1 cellular context compared by ENCODE assay signal in the genomic region with DNA sequence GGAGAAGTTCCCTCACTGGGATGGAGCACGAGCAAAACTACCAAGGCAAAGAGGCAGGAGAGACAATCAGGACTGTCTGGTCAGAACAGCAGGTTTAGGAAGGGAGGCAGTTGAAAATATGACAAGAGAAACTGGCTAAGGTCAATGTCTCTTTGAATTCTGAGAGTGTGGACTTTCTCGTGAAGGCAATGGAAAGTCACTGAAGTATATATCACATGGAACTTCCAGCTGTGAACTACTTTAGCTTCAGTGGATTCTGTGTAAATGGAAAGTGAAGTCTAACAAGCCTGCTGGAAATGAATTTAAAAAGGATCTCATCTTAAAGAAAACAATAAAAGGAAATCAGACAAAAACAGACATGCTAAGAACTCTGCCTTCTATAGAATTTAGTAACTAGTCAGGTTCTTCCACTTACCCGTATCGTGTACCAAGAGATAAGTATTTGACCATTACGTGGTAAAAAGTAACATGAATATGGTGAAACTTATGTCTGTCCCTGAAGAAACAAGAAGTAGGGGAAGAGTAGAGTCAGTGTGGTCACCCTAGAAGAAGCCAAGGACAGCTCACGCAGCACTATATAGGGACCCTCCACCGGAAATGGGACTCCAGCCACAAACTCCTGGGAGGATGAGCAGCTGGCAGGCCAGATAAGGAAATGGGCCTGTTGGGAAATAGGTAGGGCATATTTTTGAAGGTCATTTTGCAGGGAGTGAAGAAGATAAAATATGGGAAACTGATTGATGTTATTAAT.
TF ChIP-seq lines count a peak whose summit lies in the region.

No MANE protein-coding gene starts in this region.

TF ChIP-seq in K562, 482 proteins besides CTCF, POLR2A, EP300 and RAD21 (continued from another document):
- TF ChIP-seq, protein P1, sequence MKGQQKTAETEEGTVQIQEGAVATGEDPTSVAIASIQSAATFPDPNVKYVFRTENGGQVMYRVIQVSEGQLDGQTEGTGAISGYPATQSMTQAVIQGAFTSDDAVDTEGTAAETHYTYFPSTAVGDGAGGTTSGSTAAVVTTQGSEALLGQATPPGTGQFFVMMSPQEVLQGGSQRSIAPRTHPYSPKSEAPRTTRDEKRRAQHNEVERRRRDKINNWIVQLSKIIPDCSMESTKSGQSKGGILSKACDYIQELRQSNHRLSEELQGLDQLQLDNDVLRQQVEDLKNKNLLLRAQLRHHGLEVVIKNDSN (CRISPR knock-in tag; IDR thresholded peaks at IDR 0.05) = no peak
- no peak for TF ChIP-seq ZEB2 (IDR thresholded peaks at IDR 0.05)
- TF ChIP-seq, protein P2, sequence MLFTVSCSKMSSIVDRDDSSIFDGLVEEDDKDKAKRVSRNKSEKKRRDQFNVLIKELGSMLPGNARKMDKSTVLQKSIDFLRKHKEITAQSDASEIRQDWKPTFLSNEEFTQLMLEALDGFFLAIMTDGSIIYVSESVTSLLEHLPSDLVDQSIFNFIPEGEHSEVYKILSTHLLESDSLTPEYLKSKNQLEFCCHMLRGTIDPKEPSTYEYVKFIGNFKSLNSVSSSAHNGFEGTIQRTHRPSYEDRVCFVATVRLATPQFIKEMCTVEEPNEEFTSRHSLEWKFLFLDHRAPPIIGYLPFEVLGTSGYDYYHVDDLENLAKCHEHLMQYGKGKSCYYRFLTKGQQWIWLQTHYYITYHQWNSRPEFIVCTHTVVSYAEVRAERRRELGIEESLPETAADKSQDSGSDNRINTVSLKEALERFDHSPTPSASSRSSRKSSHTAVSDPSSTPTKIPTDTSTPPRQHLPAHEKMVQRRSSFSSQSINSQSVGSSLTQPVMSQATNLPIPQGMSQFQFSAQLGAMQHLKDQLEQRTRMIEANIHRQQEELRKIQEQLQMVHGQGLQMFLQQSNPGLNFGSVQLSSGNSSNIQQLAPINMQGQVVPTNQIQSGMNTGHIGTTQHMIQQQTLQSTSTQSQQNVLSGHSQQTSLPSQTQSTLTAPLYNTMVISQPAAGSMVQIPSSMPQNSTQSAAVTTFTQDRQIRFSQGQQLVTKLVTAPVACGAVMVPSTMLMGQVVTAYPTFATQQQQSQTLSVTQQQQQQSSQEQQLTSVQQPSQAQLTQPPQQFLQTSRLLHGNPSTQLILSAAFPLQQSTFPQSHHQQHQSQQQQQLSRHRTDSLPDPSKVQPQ (CRISPR knock-in tag; IDR thresholded peaks at IDR 0.05; ENCODE audit: borderline replicate concordance) = no peak
- TF ChIP-seq HEY1 (CRISPR knock-in tag; IDR thresholded peaks at IDR 0.05; ENCODE audit: borderline replicate concordance) = peak; percentile 65; the same call in 1 of the 2 replicates
- TF ChIP-seq POLR2H (tag; IDR thresholded peaks at IDR 0.05; ENCODE audit: low read depth) = peak; percentile 87
- TF ChIP-seq FUS (optimal IDR thresholded peaks at IDR 0.05; ENCODE audit: low read depth, low read length) = no peak
- TF ChIP-seq, protein P3, sequence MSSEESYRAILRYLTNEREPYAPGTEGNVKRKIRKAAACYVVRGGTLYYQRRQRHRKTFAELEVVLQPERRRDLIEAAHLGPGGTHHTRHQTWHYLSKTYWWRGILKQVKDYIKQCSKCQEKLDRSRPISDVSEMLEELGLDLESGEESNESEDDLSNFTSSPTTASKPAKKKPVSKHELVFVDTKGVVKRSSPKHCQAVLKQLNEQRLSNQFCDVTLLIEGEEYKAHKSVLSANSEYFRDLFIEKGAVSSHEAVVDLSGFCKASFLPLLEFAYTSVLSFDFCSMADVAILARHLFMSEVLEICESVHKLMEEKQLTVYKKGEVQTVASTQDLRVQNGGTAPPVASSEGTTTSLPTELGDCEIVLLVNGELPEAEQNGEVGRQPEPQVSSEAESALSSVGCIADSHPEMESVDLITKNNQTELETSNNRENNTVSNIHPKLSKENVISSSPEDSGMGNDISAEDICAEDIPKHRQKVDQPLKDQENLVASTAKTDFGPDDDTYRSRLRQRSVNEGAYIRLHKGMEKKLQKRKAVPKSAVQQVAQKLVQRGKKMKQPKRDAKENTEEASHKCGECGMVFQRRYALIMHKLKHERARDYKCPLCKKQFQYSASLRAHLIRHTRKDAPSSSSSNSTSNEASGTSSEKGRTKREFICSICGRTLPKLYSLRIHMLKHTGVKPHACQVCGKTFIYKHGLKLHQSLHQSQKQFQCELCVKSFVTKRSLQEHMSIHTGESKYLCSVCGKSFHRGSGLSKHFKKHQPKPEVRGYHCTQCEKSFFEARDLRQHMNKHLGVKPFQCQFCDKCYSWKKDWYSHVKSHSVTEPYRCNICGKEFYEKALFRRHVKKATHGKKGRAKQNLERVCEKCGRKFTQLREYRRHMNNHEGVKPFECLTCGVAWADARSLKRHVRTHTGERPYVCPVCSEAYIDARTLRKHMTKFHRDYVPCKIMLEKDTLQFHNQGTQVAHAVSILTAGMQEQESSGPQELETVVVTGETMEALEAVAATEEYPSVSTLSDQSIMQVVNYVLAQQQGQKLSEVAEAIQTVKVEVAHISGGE (CRISPR knock-in tag; IDR thresholded peaks at IDR 0.05) = peak in 1 of 3 experiments; percentile 55; a peak in 2 of 6 replicates
- TF ChIP-seq MYNN (IDR thresholded peaks at IDR 0.05) = no peak
- no peak for TF ChIP-seq MYNN (CRISPR knock-in tag; IDR thresholded peaks at IDR 0.05)
- no peak for TF ChIP-seq ZNF707 (CRISPR knock-in tag; conservative IDR thresholded peaks at IDR 0.05)
- TF ChIP-seq EP400 (IDR thresholded peaks at IDR 0.05) = 0 out of 2 replicates have a peak, but pooled peaks have one; percentile 13
- TF ChIP-seq, protein P4, sequence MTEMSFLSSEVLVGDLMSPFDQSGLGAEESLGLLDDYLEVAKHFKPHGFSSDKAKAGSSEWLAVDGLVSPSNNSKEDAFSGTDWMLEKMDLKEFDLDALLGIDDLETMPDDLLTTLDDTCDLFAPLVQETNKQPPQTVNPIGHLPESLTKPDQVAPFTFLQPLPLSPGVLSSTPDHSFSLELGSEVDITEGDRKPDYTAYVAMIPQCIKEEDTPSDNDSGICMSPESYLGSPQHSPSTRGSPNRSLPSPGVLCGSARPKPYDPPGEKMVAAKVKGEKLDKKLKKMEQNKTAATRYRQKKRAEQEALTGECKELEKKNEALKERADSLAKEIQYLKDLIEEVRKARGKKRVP (CRISPR knock-in tag; IDR thresholded peaks at IDR 0.05) = peak; percentile 63
- TF ChIP-seq NFXL1 (CRISPR knock-in tag; IDR thresholded peaks at IDR 0.05) = peak; percentile 38; the same call in 1 of the 2 replicates
- 0 out of 4 replicates have a peak, but pooled peaks of 1 of the 2 experiments have one; percentile 47 for TF ChIP-seq ARNT (IDR thresholded peaks at IDR 0.05)
- TF ChIP-seq ZNF311 (CRISPR knock-in tag; IDR thresholded peaks at IDR 0.05) = peak; percentile 86
- TF ChIP-seq SP2 (IDR thresholded peaks at IDR 0.05; ENCODE audit: extremely low read depth, low read depth, low read length, poor library complexity, severe bottlenecking) = no peak
- 0 out of 2 replicates have a peak, but pooled peaks have one; percentile 34 for TF ChIP-seq MBD2 (IDR thresholded peaks at IDR 0.05; ENCODE audit: borderline replicate concordance, low read depth)
- 0 out of 2 replicates have a peak, but pooled peaks have one; percentile 8 for TF ChIP-seq CEBPG (CRISPR knock-in tag; IDR thresholded peaks at IDR 0.05)
- peak; percentile 91 to 94 for TF ChIP-seq CEBPG (tag; conservative IDR thresholded peaks at IDR 0.05 in 1 of 2, IDR thresholded peaks at IDR 0.05 in 1 of 2)
- no peak for TF ChIP-seq ZNF253 (CRISPR knock-in tag; conservative IDR thresholded peaks at IDR 0.05)
- peak; percentile 97 for TF ChIP-seq ETV1 (tag; conservative IDR thresholded peaks at IDR 0.05; ENCODE audit: low read depth)
- peak; percentile 92 for TF ChIP-seq DPF2 (IDR thresholded peaks at IDR 0.05)
- TF ChIP-seq, protein P5, sequence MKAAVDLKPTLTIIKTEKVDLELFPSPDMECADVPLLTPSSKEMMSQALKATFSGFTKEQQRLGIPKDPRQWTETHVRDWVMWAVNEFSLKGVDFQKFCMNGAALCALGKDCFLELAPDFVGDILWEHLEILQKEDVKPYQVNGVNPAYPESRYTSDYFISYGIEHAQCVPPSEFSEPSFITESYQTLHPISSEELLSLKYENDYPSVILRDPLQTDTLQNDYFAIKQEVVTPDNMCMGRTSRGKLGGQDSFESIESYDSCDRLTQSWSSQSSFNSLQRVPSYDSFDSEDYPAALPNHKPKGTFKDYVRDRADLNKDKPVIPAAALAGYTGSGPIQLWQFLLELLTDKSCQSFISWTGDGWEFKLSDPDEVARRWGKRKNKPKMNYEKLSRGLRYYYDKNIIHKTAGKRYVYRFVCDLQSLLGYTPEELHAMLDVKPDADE (conservative IDR thresholded peaks at IDR 0.05; ENCODE audit: control insufficient read depth, low read depth, low read length) = 0 out of 2 replicates have a peak, but pooled peaks have one; percentile 49
- TF ChIP-seq ZNF41 (CRISPR knock-in tag; conservative IDR thresholded peaks at IDR 0.05) = peak; percentile 74; the same call in 1 of the 2 replicates
- peak; percentile 66; the same call in 1 of the 2 replicates for TF ChIP-seq ZNF165 (CRISPR knock-in tag; IDR thresholded peaks at IDR 0.05; ENCODE audit: borderline replicate concordance)
- TF ChIP-seq SMAD3 (CRISPR knock-in tag; conservative IDR thresholded peaks at IDR 0.05) = peak; percentile 91
- TF ChIP-seq NFIC (IDR thresholded peaks at IDR 0.05) = peak; percentile 68
- TF ChIP-seq TCFL5 (CRISPR knock-in tag; conservative IDR thresholded peaks at IDR 0.05) = peak; percentile 82
- TF ChIP-seq, protein P6, sequence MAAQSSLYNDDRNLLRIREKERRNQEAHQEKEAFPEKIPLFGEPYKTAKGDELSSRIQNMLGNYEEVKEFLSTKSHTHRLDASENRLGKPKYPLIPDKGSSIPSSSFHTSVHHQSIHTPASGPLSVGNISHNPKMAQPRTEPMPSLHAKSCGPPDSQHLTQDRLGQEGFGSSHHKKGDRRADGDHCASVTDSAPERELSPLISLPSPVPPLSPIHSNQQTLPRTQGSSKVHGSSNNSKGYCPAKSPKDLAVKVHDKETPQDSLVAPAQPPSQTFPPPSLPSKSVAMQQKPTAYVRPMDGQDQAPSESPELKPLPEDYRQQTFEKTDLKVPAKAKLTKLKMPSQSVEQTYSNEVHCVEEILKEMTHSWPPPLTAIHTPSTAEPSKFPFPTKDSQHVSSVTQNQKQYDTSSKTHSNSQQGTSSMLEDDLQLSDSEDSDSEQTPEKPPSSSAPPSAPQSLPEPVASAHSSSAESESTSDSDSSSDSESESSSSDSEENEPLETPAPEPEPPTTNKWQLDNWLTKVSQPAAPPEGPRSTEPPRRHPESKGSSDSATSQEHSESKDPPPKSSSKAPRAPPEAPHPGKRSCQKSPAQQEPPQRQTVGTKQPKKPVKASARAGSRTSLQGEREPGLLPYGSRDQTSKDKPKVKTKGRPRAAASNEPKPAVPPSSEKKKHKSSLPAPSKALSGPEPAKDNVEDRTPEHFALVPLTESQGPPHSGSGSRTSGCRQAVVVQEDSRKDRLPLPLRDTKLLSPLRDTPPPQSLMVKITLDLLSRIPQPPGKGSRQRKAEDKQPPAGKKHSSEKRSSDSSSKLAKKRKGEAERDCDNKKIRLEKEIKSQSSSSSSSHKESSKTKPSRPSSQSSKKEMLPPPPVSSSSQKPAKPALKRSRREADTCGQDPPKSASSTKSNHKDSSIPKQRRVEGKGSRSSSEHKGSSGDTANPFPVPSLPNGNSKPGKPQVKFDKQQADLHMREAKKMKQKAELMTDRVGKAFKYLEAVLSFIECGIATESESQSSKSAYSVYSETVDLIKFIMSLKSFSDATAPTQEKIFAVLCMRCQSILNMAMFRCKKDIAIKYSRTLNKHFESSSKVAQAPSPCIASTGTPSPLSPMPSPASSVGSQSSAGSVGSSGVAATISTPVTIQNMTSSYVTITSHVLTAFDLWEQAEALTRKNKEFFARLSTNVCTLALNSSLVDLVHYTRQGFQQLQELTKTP (IDR thresholded peaks at IDR 0.05; ENCODE audit: low read depth in 1 of 2, partially characterized antibody in 2 of 2) = peak in 1 of 2 experiments; percentile 30
- TF ChIP-seq, protein P7, sequence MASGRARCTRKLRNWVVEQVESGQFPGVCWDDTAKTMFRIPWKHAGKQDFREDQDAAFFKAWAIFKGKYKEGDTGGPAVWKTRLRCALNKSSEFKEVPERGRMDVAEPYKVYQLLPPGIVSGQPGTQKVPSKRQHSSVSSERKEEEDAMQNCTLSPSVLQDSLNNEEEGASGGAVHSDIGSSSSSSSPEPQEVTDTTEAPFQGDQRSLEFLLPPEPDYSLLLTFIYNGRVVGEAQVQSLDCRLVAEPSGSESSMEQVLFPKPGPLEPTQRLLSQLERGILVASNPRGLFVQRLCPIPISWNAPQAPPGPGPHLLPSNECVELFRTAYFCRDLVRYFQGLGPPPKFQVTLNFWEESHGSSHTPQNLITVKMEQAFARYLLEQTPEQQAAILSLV (tag; IDR thresholded peaks at IDR 0.05) = peak; percentile 87
- TF ChIP-seq PTRF (tag; IDR thresholded peaks at IDR 0.05) = 0 out of 2 replicates have a peak, but pooled peaks have one; percentile 65
- TF ChIP-seq DACH1 (IDR thresholded peaks at IDR 0.05; ENCODE audit: partially characterized antibody) = peak; percentile 76
- TF ChIP-seq, protein P8, sequence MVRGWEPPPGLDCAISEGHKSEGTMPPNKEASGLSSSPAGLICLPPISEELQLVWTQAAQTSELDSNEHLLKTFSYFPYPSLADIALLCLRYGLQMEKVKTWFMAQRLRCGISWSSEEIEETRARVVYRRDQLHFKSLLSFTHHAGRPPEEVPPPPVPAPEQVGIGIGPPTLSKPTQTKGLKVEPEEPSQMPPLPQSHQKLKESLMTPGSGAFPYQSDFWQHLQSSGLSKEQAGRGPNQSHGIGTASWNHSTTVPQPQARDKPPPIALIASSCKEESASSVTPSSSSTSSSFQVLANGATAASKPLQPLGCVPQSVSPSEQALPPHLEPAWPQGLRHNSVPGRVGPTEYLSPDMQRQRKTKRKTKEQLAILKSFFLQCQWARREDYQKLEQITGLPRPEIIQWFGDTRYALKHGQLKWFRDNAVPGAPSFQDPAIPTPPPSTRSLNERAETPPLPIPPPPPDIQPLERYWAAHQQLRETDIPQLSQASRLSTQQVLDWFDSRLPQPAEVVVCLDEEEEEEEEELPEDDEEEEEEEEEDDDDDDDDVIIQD (CRISPR knock-in tag; IDR thresholded peaks at IDR 0.05) = no peak
- TF ChIP-seq, protein P9, sequence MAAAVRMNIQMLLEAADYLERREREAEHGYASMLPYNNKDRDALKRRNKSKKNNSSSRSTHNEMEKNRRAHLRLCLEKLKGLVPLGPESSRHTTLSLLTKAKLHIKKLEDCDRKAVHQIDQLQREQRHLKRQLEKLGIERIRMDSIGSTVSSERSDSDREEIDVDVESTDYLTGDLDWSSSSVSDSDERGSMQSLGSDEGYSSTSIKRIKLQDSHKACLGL (CRISPR knock-in tag; IDR thresholded peaks at IDR 0.05; ENCODE audit: borderline replicate concordance, poor library complexity, severe bottlenecking) = no peak
- peak; percentile 84 for TF ChIP-seq GABPA (tag; conservative IDR thresholded peaks at IDR 0.05; ENCODE audit: low read depth)
- no peak for TF ChIP-seq ZFP1 (CRISPR knock-in tag; IDR thresholded peaks at IDR 0.05)
- TF ChIP-seq, protein P10, sequence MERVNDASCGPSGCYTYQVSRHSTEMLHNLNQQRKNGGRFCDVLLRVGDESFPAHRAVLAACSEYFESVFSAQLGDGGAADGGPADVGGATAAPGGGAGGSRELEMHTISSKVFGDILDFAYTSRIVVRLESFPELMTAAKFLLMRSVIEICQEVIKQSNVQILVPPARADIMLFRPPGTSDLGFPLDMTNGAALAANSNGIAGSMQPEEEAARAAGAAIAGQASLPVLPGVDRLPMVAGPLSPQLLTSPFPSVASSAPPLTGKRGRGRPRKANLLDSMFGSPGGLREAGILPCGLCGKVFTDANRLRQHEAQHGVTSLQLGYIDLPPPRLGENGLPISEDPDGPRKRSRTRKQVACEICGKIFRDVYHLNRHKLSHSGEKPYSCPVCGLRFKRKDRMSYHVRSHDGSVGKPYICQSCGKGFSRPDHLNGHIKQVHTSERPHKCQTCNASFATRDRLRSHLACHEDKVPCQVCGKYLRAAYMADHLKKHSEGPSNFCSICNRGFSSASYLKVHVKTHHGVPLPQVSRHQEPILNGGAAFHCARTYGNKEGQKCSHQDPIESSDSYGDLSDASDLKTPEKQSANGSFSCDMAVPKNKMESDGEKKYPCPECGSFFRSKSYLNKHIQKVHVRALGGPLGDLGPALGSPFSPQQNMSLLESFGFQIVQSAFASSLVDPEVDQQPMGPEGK (CRISPR knock-in tag; IDR thresholded peaks at IDR 0.05; ENCODE audit: borderline replicate concordance) = peak; percentile 67; the same call in 1 of the 2 replicates
TF ChIP-seq in K562: peak in this region for 113.
